ENCODE assay signal across 1 cellular context in the genomic region with DNA sequence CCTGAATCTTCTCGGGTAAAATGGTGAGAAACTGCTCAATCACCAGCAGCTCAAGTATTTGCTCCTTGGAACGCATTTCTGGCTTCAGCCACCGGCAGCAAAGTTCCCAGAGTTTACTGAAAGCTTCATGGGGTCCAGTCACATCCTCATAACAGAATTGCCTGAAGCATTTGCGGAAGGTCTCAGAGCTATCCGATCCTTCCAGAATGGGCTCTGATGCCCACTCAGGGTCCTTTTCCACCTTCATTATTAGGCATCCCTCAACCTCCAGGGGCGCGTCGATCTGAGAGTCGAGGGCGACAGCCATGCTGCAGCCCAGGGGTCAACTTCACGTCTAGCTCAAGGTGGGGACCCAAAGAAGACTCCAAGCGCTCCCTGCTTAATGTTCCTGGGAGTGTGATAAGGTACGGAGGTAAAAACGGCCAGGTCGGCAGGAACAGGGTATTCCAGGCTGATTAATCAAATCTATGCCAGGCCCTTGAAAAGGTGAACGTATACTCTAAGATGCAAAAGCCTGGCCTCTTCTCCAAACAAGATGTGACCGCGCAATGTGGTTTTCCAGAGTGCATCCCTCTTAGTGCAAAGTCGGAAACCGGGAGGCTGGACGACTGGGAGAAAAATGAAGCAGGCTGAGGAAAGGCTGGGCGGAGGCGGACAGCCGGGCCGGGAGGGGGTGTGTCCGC.
TF ChIP-seq lines count a peak whose summit lies in the region.

No MANE protein-coding gene starts in this region.

TF ChIP-seq in K562, 482 proteins besides CTCF, POLR2A, EP300 and RAD21:
- TF ChIP-seq NKRF (IDR thresholded peaks at IDR 0.05; ENCODE audit: borderline replicate concordance), result peak; percentile 81; the same call in 1 of the 2 replicates
- no peak for TF ChIP-seq GABPB1 (CRISPR knock-in tag; IDR thresholded peaks at IDR 0.05)
- no peak for TF ChIP-seq ZNF24 (IDR thresholded peaks at IDR 0.05)
- no peak for TF ChIP-seq PKNOX1 (IDR thresholded peaks at IDR 0.05)
- no peak for TF ChIP-seq ZNF395 (CRISPR knock-in tag; IDR thresholded peaks at IDR 0.05)
- peak; percentile 79 for TF ChIP-seq EGR1 (conservative IDR thresholded peaks at IDR 0.05)
- no peak for TF ChIP-seq ZNF668 (CRISPR knock-in tag; IDR thresholded peaks at IDR 0.05)
- TF ChIP-seq GTF2E2 (tag; IDR thresholded peaks at IDR 0.05), result no peak
- TF ChIP-seq PHTF2 (CRISPR knock-in tag; IDR thresholded peaks at IDR 0.05), result no peak
- no peak for TF ChIP-seq MLLT1 (IDR thresholded peaks at IDR 0.05)
- no peak for TF ChIP-seq HMG20B (CRISPR knock-in tag; IDR thresholded peaks at IDR 0.05)
- no peak for TF ChIP-seq TSHZ1 (CRISPR knock-in tag; IDR thresholded peaks at IDR 0.05)
- TF ChIP-seq HDAC8 (tag; IDR thresholded peaks at IDR 0.05), result no peak
- TF ChIP-seq YY1 (IDR thresholded peaks at IDR 0.05; ENCODE audit: borderline replicate concordance in 1 of 3, control insufficient read depth in 1 of 3, extremely low read depth in 1 of 3, insufficient read depth in 3 of 3, insufficient read length in 1 of 3, insufficient replicate concordance in 2 of 3, low read depth in 1 of 3, low read length in 2 of 3), result peak in 1 of 3 experiments; percentile 68
- TF ChIP-seq, protein P1, sequence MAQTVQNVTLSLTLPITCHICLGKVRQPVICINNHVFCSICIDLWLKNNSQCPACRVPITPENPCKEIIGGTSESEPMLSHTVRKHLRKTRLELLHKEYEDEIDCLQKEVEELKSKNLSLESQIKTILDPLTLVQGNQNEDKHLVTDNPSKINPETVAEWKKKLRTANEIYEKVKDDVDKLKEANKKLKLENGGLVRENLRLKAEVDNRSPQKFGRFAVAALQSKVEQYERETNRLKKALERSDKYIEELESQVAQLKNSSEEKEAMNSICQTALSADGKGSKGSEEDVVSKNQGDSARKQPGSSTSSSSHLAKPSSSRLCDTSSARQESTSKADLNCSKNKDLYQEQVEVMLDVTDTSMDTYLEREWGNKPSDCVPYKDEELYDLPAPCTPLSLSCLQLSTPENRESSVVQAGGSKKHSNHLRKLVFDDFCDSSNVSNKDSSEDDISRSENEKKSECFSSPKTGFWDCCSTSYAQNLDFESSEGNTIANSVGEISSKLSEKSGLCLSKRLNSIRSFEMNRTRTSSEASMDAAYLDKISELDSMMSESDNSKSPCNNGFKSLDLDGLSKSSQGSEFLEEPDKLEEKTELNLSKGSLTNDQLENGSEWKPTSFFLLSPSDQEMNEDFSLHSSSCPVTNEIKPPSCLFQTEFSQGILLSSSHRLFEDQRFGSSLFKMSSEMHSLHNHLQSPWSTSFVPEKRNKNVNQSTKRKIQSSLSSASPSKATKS (CRISPR knock-in tag; IDR thresholded peaks at IDR 0.05), result no peak
- no peak for TF ChIP-seq ZKSCAN3 (CRISPR knock-in tag; IDR thresholded peaks at IDR 0.05)
- peak; percentile 51 for TF ChIP-seq SAP30 (IDR thresholded peaks at IDR 0.05; ENCODE audit: borderline replicate concordance, insufficient read depth, low read depth, low read length, poor library complexity, severe bottlenecking)
- TF ChIP-seq, protein P2, sequence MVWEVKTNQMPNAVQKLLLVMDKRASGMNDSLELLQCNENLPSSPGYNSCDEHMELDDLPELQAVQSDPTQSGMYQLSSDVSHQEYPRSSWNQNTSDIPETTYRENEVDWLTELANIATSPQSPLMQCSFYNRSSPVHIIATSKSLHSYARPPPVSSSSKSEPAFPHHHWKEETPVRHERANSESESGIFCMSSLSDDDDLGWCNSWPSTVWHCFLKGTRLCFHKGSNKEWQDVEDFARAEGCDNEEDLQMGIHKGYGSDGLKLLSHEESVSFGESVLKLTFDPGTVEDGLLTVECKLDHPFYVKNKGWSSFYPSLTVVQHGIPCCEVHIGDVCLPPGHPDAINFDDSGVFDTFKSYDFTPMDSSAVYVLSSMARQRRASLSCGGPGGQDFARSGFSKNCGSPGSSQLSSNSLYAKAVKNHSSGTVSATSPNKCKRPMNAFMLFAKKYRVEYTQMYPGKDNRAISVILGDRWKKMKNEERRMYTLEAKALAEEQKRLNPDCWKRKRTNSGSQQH (CRISPR knock-in tag; IDR thresholded peaks at IDR 0.05), result no peak
- TF ChIP-seq ZNF134 (CRISPR knock-in tag; conservative IDR thresholded peaks at IDR 0.05), result 0 out of 2 replicates have a peak, but pooled peaks have one; percentile 34
- TF ChIP-seq SIN3A (IDR thresholded peaks at IDR 0.05; ENCODE audit: borderline replicate concordance in 2 of 2, control insufficient read depth in 1 of 2, low read depth in 2 of 2, low read length in 2 of 2), result peak; percentile 62 to 85; a peak in 2 of 4 replicates
- 0 out of 2 replicates have a peak, but pooled peaks have one; percentile 20 for TF ChIP-seq MYNN (IDR thresholded peaks at IDR 0.05)
- no peak for TF ChIP-seq MYNN (CRISPR knock-in tag; IDR thresholded peaks at IDR 0.05)
- no peak for TF ChIP-seq ZNF444 (CRISPR knock-in tag; IDR thresholded peaks at IDR 0.05)
- TF ChIP-seq, protein P3, sequence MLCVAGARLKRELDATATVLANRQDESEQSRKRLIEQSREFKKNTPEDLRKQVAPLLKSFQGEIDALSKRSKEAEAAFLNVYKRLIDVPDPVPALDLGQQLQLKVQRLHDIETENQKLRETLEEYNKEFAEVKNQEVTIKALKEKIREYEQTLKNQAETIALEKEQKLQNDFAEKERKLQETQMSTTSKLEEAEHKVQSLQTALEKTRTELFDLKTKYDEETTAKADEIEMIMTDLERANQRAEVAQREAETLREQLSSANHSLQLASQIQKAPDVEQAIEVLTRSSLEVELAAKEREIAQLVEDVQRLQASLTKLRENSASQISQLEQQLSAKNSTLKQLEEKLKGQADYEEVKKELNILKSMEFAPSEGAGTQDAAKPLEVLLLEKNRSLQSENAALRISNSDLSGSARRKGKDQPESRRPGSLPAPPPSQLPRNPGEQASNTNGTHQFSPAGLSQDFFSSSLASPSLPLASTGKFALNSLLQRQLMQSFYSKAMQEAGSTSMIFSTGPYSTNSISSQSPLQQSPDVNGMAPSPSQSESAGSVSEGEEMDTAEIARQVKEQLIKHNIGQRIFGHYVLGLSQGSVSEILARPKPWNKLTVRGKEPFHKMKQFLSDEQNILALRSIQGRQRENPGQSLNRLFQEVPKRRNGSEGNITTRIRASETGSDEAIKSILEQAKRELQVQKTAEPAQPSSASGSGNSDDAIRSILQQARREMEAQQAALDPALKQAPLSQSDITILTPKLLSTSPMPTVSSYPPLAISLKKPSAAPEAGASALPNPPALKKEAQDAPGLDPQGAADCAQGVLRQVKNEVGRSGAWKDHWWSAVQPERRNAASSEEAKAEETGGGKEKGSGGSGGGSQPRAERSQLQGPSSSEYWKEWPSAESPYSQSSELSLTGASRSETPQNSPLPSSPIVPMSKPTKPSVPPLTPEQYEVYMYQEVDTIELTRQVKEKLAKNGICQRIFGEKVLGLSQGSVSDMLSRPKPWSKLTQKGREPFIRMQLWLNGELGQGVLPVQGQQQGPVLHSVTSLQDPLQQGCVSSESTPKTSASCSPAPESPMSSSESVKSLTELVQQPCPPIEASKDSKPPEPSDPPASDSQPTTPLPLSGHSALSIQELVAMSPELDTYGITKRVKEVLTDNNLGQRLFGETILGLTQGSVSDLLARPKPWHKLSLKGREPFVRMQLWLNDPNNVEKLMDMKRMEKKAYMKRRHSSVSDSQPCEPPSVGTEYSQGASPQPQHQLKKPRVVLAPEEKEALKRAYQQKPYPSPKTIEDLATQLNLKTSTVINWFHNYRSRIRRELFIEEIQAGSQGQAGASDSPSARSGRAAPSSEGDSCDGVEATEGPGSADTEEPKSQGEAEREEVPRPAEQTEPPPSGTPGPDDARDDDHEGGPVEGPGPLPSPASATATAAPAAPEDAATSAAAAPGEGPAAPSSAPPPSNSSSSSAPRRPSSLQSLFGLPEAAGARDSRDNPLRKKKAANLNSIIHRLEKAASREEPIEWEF (CRISPR knock-in tag; IDR thresholded peaks at IDR 0.05), result no peak
- TF ChIP-seq SMARCA4 (IDR thresholded peaks at IDR 0.05), result no peak
- TF ChIP-seq KDM4B (IDR thresholded peaks at IDR 0.05; ENCODE audit: borderline replicate concordance in 2 of 2, low read depth in 1 of 2), result no peak
- no peak for TF ChIP-seq TCF15 (CRISPR knock-in tag; IDR thresholded peaks at IDR 0.05)
- TF ChIP-seq ERF (CRISPR knock-in tag; IDR thresholded peaks at IDR 0.05), result 0 out of 2 replicates have a peak, but pooled peaks have one; percentile 42
- TF ChIP-seq ZNF589 (CRISPR knock-in tag; IDR thresholded peaks at IDR 0.05; ENCODE audit: low read depth), result 0 out of 2 replicates have a peak, but pooled peaks have one; percentile 38
- peak; percentile 40; the same call in 1 of the 2 replicates for TF ChIP-seq SMARCE1 (IDR thresholded peaks at IDR 0.05)
- TF ChIP-seq XRCC5 (IDR thresholded peaks at IDR 0.05; ENCODE audit: low read depth, low read length), result no peak
- TF ChIP-seq HDAC1 (IDR thresholded peaks at IDR 0.05), result 0 out of 4 replicates have a peak, but pooled peaks of 1 of the 2 experiments have one; percentile 69
- no peak for TF ChIP-seq PHB (CRISPR knock-in tag; IDR thresholded peaks at IDR 0.05)
- TF ChIP-seq HSF4 (CRISPR knock-in tag; IDR thresholded peaks at IDR 0.05; ENCODE audit: borderline replicate concordance), result no peak
- no peak for TF ChIP-seq SMARCA5 (IDR thresholded peaks at IDR 0.05)
- no peak for TF ChIP-seq MTF1 (CRISPR knock-in tag; IDR thresholded peaks at IDR 0.05; ENCODE audit: borderline replicate concordance)
- TF ChIP-seq ZNF584 (CRISPR knock-in tag; IDR thresholded peaks at IDR 0.05; ENCODE audit: low read depth), result 0 out of 2 replicates have a peak, but pooled peaks have one; percentile 12
- no peak for TF ChIP-seq GABPB2 (CRISPR knock-in tag; conservative IDR thresholded peaks at IDR 0.05)
- 0 out of 2 replicates have a peak, but pooled peaks have one; percentile 36 for TF ChIP-seq E2F3 (CRISPR knock-in tag; IDR thresholded peaks at IDR 0.05)
TF ChIP-seq in K562: peak in this region for 13.
